In the genomic region with DNA sequence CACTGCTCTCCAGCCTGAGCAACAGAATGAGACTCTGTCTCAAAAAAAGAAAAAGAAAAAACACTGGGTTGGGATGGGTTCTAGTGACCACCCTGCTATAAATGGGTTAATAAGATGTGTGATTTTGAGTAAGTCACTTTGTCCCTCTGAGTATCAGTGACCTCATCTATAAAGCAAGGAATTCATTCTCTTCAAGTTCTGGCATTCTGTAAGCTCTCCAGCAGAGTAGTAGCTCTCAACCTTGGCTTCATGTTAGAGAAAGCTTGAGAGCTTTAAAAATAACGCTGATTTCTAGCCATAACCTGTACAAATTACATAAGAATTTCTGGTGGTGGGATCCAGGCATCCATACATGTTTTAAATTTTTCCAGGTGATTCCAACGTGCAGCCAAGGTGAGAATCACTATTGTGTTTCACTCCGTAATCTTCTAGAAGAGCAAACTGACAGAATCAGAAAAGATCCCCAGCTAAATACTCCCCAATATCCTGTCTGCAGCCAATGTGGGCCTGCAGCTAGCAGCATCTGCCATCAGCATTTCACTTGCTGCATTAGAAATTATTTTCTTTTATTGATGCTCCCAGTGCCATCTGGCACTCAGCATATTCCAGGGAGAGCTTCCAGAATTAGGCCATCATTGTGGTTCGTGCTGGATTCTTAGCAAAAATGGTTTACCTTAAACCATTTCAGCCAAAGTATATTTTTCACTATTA, we compare ENCODE assay signal across 17 cellular contexts.
DNase-seq lines count a peak whose midpoint lies in the region; ATAC-seq and TF ChIP-seq lines count a peak whose summit lies in the region.
"Had no signal": no experiment of that assay in that cellular context is flagged by ENCODE, and none has a peak within 500 bp of the region (broad histone marks: within the 10 kb centered on the region; RNA-seq: fewer than 3 reads in every experiment).

No MANE protein-coding gene starts in this region.

- H3K36me3 ChIP-seq in mammary epithelial cell (ENCODE audit: insufficient read depth, low read length) (no peaks in the 10 kb centered on the region), smooth muscle cell (ENCODE audit: low read depth) (peaks cover 2% of the 10 kb centered on the region)
- H3K36me3 ChIP-seq: BLaER1 treated with 17β-estradiol and CSF1 and Interleukin-3, amounts not matched to agents 10 nM and 100 nM had no signal

- H3K4me1 Mint-ChIP-seq in MCF 10A (ENCODE audit: insufficient read depth, unreplicated experiment), result peaks cover 29% of the 10 kb centered on the region
- H3K4me1 Mint-ChIP-seq: CD8-positive, alpha-beta memory T cell had no signal

- H4K20me1 ChIP-seq in mammary epithelial cell (ENCODE audit: insufficient read depth, low read length) (no peaks in the 10 kb centered on the region), smooth muscle cell (ENCODE audit: low read depth) (no peaks in the 10 kb centered on the region)
- H4K20me1 ChIP-seq: BLaER1 treated with 17β-estradiol and CSF1 and Interleukin-3, amounts not matched to agents 10 nM and 100 nM had no signal

- no peak overlapping the region for H3K27ac Mint-ChIP-seq in MCF 10A (ENCODE audit: low read depth, unreplicated experiment)
- H3K27ac Mint-ChIP-seq: CD8-positive, alpha-beta memory T cell had no signal

- no peak overlapping the region for H3K4me3 Mint-ChIP-seq in MCF 10A (ENCODE audit: unreplicated experiment)
- H3K4me3 Mint-ChIP-seq: CD8-positive, alpha-beta memory T cell had no signal

- H2AFZ ChIP-seq in mammary epithelial cell (ENCODE audit: low read depth, low read length) (no peak overlapping the region), smooth muscle cell (ENCODE audit: low read depth) (no peak overlapping the region)

- no peaks in the 10 kb centered on the region for H3K27me3 Mint-ChIP-seq in MCF 10A (ENCODE audit: insufficient read depth, unreplicated experiment)

- H3K27me3 ChIP-seq in mammary epithelial cell (ENCODE audit: insufficient read depth, low read length) (no peaks in the 10 kb centered on the region), smooth muscle cell (ENCODE audit: low read depth) (no peaks in the 10 kb centered on the region)
- H3K27me3 ChIP-seq: BLaER1 treated with 17β-estradiol and CSF1 and Interleukin-3, amounts not matched to agents 10 nM and 100 nM had no signal

- H3K79me2 ChIP-seq in mammary epithelial cell (ENCODE audit: insufficient read depth, low read length) (no peaks in the 10 kb centered on the region), smooth muscle cell (ENCODE audit: low read depth) (no peaks in the 10 kb centered on the region)

- CTCF ChIA-PET in mammary epithelial cell (lab: Charles Lee; ENCODE audit: low non-redundant PET) (no interaction called here), MCF 10A (lab: Yijun Ruan, JAX) (interaction anchor here (0.5 to 1.6 kb wide), 6 partner anchors 11 to 1087 kb away, joined by 3 to 9 read pairs (median 4); no protein-coding TSS in a partner anchor)

- dilution Hi-C loops in mammary epithelial cell (cut with HindIII; ENCODE audit: low sequenced_read_pairs), result no loop called here

- no peak overlapping the region for H3K9ac ChIP-seq in mammary epithelial cell (ENCODE audit: insufficient read depth, low read length)
- no peak overlapping the region for H3K9ac ChIP-seq in smooth muscle cell (ENCODE audit: low read depth)
- H3K9ac ChIP-seq: BLaER1 treated with 17β-estradiol and CSF1 and Interleukin-3, amounts not matched to agents 10 nM and 100 nM had no signal

- no peak for ATAC-seq in HG02759 (IDR thresholded peaks at IDR 0.05; ENCODE audit: unreplicated experiment)
- ATAC-seq: HepG2 had no signal

- DNase-seq in mammary epithelial cell (no peak), MCF 10A (ENCODE audit: unreplicated experiment) (no peak), NCI-H1694 treated with DMSO at 0.1 percent for 48 hours (lab: John Stamatoyannopoulos, UW) (peak; percentile 64), cerebellar cortex (ENCODE audit: low spot score) (peak; percentile 93), smooth muscle cell (lab: John Stamatoyannopoulos, UW; ENCODE audit: unreplicated experiment) (no peak), GM20000 (ENCODE audit: low spot score) (no peak), NCI-H2081 (lab: John Stamatoyannopoulos, UW) (no peak)
- DNase-seq: CD8-positive, alpha-beta memory T cell; DND-41; GDM1; KG1; NCI-H1092 treated with DMSO at 0.1 percent for 48 hours; NCI-H187 had no signal

- POLR2A ChIA-PET in MCF 10A (lab: Yijun Ruan, JAX), result interaction anchor here (0.7 to 1.7 kb wide), 7 partner anchors 12 to 109 kb away, joined by 3 to 9 read pairs (median 4); a partner anchor contains a TSS

- H3K4me3 ChIP-seq in mammary epithelial cell (replicated peaks in 1 of 3; ENCODE audit: insufficient read depth in 1 of 3, low read depth in 2 of 3, low read length in 3 of 3) (no peak overlapping the region), smooth muscle cell (no peak overlapping the region)
- H3K4me3 ChIP-seq: BLaER1 treated with 17β-estradiol and CSF1 and Interleukin-3, amounts not matched to agents 10 nM and 100 nM; GM12878 had no signal

- H3K27ac ChIP-seq in mammary epithelial cell (ENCODE audit: insufficient read depth, low read depth, low read length), result no peak overlapping the region
- H3K27ac ChIP-seq in smooth muscle cell (ENCODE audit: low read depth), result peak overlapping the region; percentile 83
- H3K27ac ChIP-seq: BLaER1 treated with 17β-estradiol and CSF1 and Interleukin-3, amounts not matched to agents 10 nM and 100 nM had no signal

- H3K4me2 ChIP-seq in mammary epithelial cell (ENCODE audit: insufficient read depth, low read depth, low read length) (peak overlapping the region; percentile 33), smooth muscle cell (no peak overlapping the region)
- H3K4me2 ChIP-seq: BLaER1 treated with 17β-estradiol and CSF1 and Interleukin-3, amounts not matched to agents 10 nM and 100 nM had no signal

- TF ChIP-seq CTCF in mammary epithelial cell (conservative IDR thresholded peaks at IDR 0.05 in 1 of 2, IDR thresholded peaks at IDR 0.05 in 1 of 2; ENCODE audit: extremely low read depth in 1 of 2, insufficient read depth in 1 of 2, low read depth in 1 of 2, low read length in 2 of 2) (no peak), MCF 10A (IDR thresholded peaks at IDR 0.05; ENCODE audit: unreplicated experiment) (no peak), smooth muscle cell (IDR thresholded peaks at IDR 0.05; ENCODE audit: borderline replicate concordance, insufficient read depth, poor library complexity, severe bottlenecking) (no peak), GM20000 (IDR thresholded peaks at IDR 0.05; ENCODE audit: extremely low read depth, missing control alignments) (no peak)

- no peaks in the 10 kb centered on the region for H3K36me3 Mint-ChIP-seq in MCF 10A (ENCODE audit: insufficient read depth, unreplicated experiment)

- no peaks in the 10 kb centered on the region for H3F3A ChIP-seq in smooth muscle cell (ENCODE audit: low read depth)

- 43% methylated on average over 4 of the region's 4 CpGs for WGBS in mammary epithelial cell (ENCODE audit: low coverage, missing lambda C conversion rate)
- WGBS in smooth muscle cell (ENCODE audit: low lambda C conversion rate), result 88% methylated on average over 4 of the region's 4 CpGs

- H3K9me3 Mint-ChIP-seq in MCF 10A (ENCODE audit: unreplicated experiment), result peaks cover 20% of the 10 kb centered on the region

- no TSS peak for BruUV-seq in mammary epithelial cell (replicated peaks; lab: Mats Ljungman, UMichigan)
- BruUV-seq in MCF 10A (replicated peaks; lab: Mats Ljungman, UMichigan), result no TSS peak

- intact Hi-C loops in mammary epithelial cell (cut with micrococcal nuclease) (no loop called here), MCF 10A (cut with micrococcal nuclease) (no loop called here)

- peaks cover 23% of the 10 kb centered on the region for H3K4me1 ChIP-seq in mammary epithelial cell (ENCODE audit: insufficient read depth, low read length)
- no peaks in the 10 kb centered on the region for H3K4me1 ChIP-seq in smooth muscle cell (ENCODE audit: low read depth)

- in situ Hi-C loops in mammary epithelial cell (cut with MboI; ENCODE audit: low sequenced_read_pairs in 2 of 2), result no loop called here

- H3K9me3 ChIP-seq in mammary epithelial cell (replicated peaks; ENCODE audit: insufficient read depth, low read length), result no peaks in the 10 kb centered on the region
- H3K9me3 ChIP-seq in smooth muscle cell (replicated peaks; ENCODE audit: low read depth), result peaks cover 3% of the 10 kb centered on the region

Comparison
In these comparisons a context has a peak if more than half of its experiments do, and no peak if none do; other contexts are left out.
1. DNase-seq: peak in NCI-H1694 treated with DMSO at 0.1 percent for 48 hours (single experiment) and cerebellar cortex (single experiment); none in mammary epithelial cell (single experiment), MCF 10A (single experiment), smooth muscle cell (single experiment), GM20000 (single experiment) and NCI-H2081 (0 of 2).